ENCODE assay signal across 22 cellular contexts in the genomic region with DNA sequence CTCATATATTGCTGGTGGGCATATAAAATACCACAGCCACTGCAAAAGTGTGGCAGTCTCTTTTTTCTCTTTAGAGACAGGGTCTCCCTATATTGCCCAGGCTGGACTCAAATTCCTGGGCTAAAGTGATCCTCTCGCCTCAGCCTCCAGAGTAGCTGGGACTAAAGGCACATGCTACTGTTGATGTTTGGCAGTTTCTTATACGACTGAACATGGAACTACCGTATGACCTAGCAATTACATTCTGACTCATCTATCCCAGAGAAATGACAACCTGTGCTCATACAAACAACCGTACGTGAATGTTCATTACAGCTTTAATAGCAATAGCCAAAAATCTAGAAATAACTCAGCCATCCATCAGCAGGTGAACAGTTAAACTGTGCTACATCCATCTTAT.
A peak's percentile ranks its signal among the peaks of the same experiment; 100 is the strongest.
DNase-seq lines count a peak whose midpoint lies in the region; ATAC-seq, FAIRE-seq and TF ChIP-seq lines count a peak whose summit lies in the region.
"Had no signal": no experiment of that assay in that cellular context is flagged by ENCODE, and none has a peak within 500 bp of the region (broad histone marks: within the 10 kb centered on the region; RNA-seq: fewer than 3 reads in every experiment).

No MANE protein-coding gene starts in this region.

- H4K20me1 ChIP-seq in GM12878 (ENCODE audit: control insufficient read depth, insufficient read depth) = no peaks in the 10 kb centered on the region
- H4K20me1 ChIP-seq: BLaER1 had no signal

- RAD21 ChIA-PET in GM12878 (lab: Charles Lee; ENCODE audit: unreplicated experiment) = no interaction called here

- no peak overlapping the region for H3K4me3 ChIP-seq in GM12878
- H3K4me3 ChIP-seq: BLaER1, HAP-1 had no signal

- H3K27ac ChIP-seq in GM12878 (ENCODE audit: control insufficient read depth, insufficient read depth) = no peak overlapping the region
- H3K27ac ChIP-seq: BLaER1, C4-2B had no signal

- intact Hi-C loops in cardiac septum (cut with DNase I) (no loop called here), left cardiac atrium (cut with DNase I) (no loop called here), GM12878 (cut with micrococcal nuclease; ENCODE audit: unreplicated experiment) (no loop called here)

- H3K4me2 ChIP-seq in GM12878 (ENCODE audit: control insufficient read depth, insufficient read depth) = no peak overlapping the region

- no peaks in the 10 kb centered on the region for H3K36me3 ChIP-seq in GM12878 (ENCODE audit: control insufficient read depth in 2 of 2, insufficient read depth in 2 of 2, low read length in 1 of 2)
- H3K36me3 ChIP-seq: BLaER1, HAP-1 had no signal

- POLR2A ChIA-PET in GM12878 (lab: Charles Lee) = no interaction called here

- no TSS peak for BruUV-seq in GM12878 (replicated peaks; lab: Mats Ljungman, UMichigan)

- FAIRE-seq in GM12878 (lab: Jason Lieb, UNC) = no peak
- FAIRE-seq: A204.1, G401.6, GM18507, H54 had no signal

- TF ChIP-seq EP300 in GM12878 (IDR thresholded peaks at IDR 0.05; ENCODE audit: borderline replicate concordance in 1 of 2, control insufficient read depth in 1 of 2, low read depth in 2 of 2, low read length in 2 of 2) = no peak

- WGBS in GM12878 (ENCODE audit: insufficient coverage, insufficient replicate concordance, low lambda C conversion rate, missing lambda C conversion rate) = 17% methylated on average over 5 of the region's 5 CpGs

- DNase-seq in activated T-cell treated with anti-CD3 and anti-CD28 coated beads, Interleukin-2, amount 50 U/mL, for 72 hours = peak in 1 of 2 donors; percentile 5
- DNase-seq in activated T-cell treated with anti-CD3 and anti-CD28 coated beads for 4 hours = no peak
- DNase-seq in cardiac septum (ENCODE audit: low spot score) = peak; percentile 29
- no peak for DNase-seq in left cardiac atrium
- DNase-seq in GM12878 (ENCODE audit: low read depth, low spot score) = no peak
- DNase-seq in stimulated activated effector memory CD8-positive, alpha-beta T cell treated with anti-CD3 and anti-CD28 coated beads, Interleukin-12 subunit alpha, Interleukin-12 subunit beta, amount 100 ng/mL, for 72 hours (ENCODE audit: low spot score in 2 of 2) = no peak
- no peak for DNase-seq in A172 (ENCODE audit: low spot score)
- DNase-seq: Caco-2; CD4-positive, CD25-positive, alpha-beta regulatory T cell; CD8-positive, alpha-beta T cell; DMS153; DND-41; GOT3 had no signal

- TF ChIP-seq RAD21 in GM12878 (IDR thresholded peaks at IDR 0.05; ENCODE audit: insufficient read depth, low read depth, low read length) = no peak

- H2AFZ ChIP-seq in GM12878 (ENCODE audit: control insufficient read depth, low read depth, low read length) = no peak overlapping the region

- H3K4me1 Mint-ChIP-seq in activated T-cell treated with anti-CD3 and anti-CD28 coated beads, Interleukin-2, amount 50 U/mL, for 72 hours (ENCODE audit: low read depth) = peaks cover 6% of the 10 kb centered on the region
- no peaks in the 10 kb centered on the region for H3K4me1 Mint-ChIP-seq in stimulated activated effector memory CD8-positive, alpha-beta T cell treated with anti-CD3 and anti-CD28 coated beads, Interleukin-12 subunit alpha, Interleukin-12 subunit beta, amount 100 ng/mL, for 72 hours
- H3K4me1 Mint-ChIP-seq: B cell had no signal

- H3K36me3 Mint-ChIP-seq in activated T-cell treated with anti-CD3 and anti-CD28 coated beads, Interleukin-2, amount 50 U/mL, for 72 hours (ENCODE audit: insufficient read depth in 2 of 2) = no peaks in the 10 kb centered on the region
- H3K36me3 Mint-ChIP-seq in stimulated activated effector memory CD8-positive, alpha-beta T cell treated with anti-CD3 and anti-CD28 coated beads, Interleukin-12 subunit alpha, Interleukin-12 subunit beta, amount 100 ng/mL, for 72 hours = no peaks in the 10 kb centered on the region
- H3K36me3 Mint-ChIP-seq: CD4-positive, CD25-positive, alpha-beta regulatory T cell; CD8-positive, alpha-beta T cell had no signal

- H3K79me2 ChIP-seq in GM12878 (ENCODE audit: control insufficient read depth, insufficient read depth, low read length) = no peaks in the 10 kb centered on the region

- H3K9me3 ChIP-seq in GM12878 (replicated peaks; ENCODE audit: control insufficient read depth, insufficient read depth, low read length) = 0 out of 3 replicates have a peak, but pooled peaks cover 2% of the 10 kb centered on the region
- H3K9me3 ChIP-seq: BLaER1, Caco-2, HAP-1 had no signal

- H3K4me1 ChIP-seq in GM12878 (ENCODE audit: control insufficient read depth, insufficient read depth, low read length) = peaks cover 4% of the 10 kb centered on the region; the same call in 1 of the 2 replicates
- H3K4me1 ChIP-seq: HAP-1 had no signal

- H3K9ac ChIP-seq in GM12878 (ENCODE audit: control insufficient read depth, insufficient read depth, low read length) = no peak overlapping the region
- H3K9ac ChIP-seq: BLaER1 had no signal

- H3K9me3 Mint-ChIP-seq in activated T-cell treated with anti-CD3 and anti-CD28 coated beads, Interleukin-2, amount 50 U/mL, for 72 hours = peaks cover 2 to 4% of the 10 kb centered on the region in 2 donors
- peaks cover 3% of the 10 kb centered on the region for H3K9me3 Mint-ChIP-seq in stimulated activated effector memory CD8-positive, alpha-beta T cell treated with anti-CD3 and anti-CD28 coated beads, Interleukin-12 subunit alpha, Interleukin-12 subunit beta, amount 100 ng/mL, for 72 hours
- H3K9me3 Mint-ChIP-seq: CD8-positive, alpha-beta T cell had no signal

- no peaks in the 10 kb centered on the region for H3K27me3 ChIP-seq in GM12878 (replicated peaks in 1 of 2; ENCODE audit: control insufficient read depth in 2 of 2, insufficient read depth in 2 of 2, low read length in 1 of 2)
- H3K27me3 ChIP-seq: BLaER1 had no signal

- in situ Hi-C loops in GM12878 (cut with MboI) = no loop called here

- ATAC-seq in activated T-cell treated with anti-CD3 and anti-CD28 coated beads, Interleukin-2, amount 50 U/mL, for 72 hours (replicated peaks in 1 of 2) = peak; percentile 60 to 78
- ATAC-seq in left cardiac atrium = no peak
- ATAC-seq in GM12878 = no peak
- peak; percentile 64 for ATAC-seq in stimulated activated effector memory CD8-positive, alpha-beta T cell treated with anti-CD3 and anti-CD28 coated beads, Interleukin-12 subunit alpha, Interleukin-12 subunit beta, amount 100 ng/mL, for 72 hours
- ATAC-seq in GM19324 (IDR thresholded peaks at IDR 0.05; ENCODE audit: low FRiP score, unreplicated experiment) = no peak
- ATAC-seq: CD8-positive, alpha-beta T cell had no signal

- CTCF ChIA-PET in GM12878 (lab: Yijun Ruan, JAX) = no interaction called here

- peaks cover 31% of the 10 kb centered on the region for H3K27me3 Mint-ChIP-seq in activated T-cell treated with anti-CD3 and anti-CD28 coated beads, Interleukin-2, amount 50 U/mL, for 72 hours (ENCODE audit: low read depth)

- TF ChIP-seq CTCF in GM12878 (IDR thresholded peaks at IDR 0.05 in 2 of 3, conservative IDR thresholded peaks at IDR 0.05 in 1 of 3; ENCODE audit: control insufficient read depth in 2 of 3, extremely low read depth in 1 of 3, insufficient read depth in 1 of 3, low read depth in 3 of 3, low read length in 3 of 3) = no peak

- SMC1A ChIA-PET in GM12878 (lab: Charles Lee; ENCODE audit: uncharacterized antibody, unreplicated experiment) = interaction anchor here (0.8 kb wide), 1 partner anchor 32 kb away, joined by 3 read pairs; no protein-coding TSS in a partner anchor

- no peak overlapping the region for H3K27ac Mint-ChIP-seq in activated T-cell treated with anti-CD3 and anti-CD28 coated beads, Interleukin-2, amount 50 U/mL, for 72 hours
- no peak overlapping the region for H3K27ac Mint-ChIP-seq in stimulated activated effector memory CD8-positive, alpha-beta T cell treated with anti-CD3 and anti-CD28 coated beads, Interleukin-12 subunit alpha, Interleukin-12 subunit beta, amount 100 ng/mL, for 72 hours
- H3K27ac Mint-ChIP-seq: B cell; CD4-positive, CD25-positive, alpha-beta regulatory T cell; CD8-positive, alpha-beta T cell had no signal

- no peak overlapping the region for H3K4me3 Mint-ChIP-seq in activated T-cell treated with anti-CD3 and anti-CD28 coated beads, Interleukin-2, amount 50 U/mL, for 72 hours
- H3K4me3 Mint-ChIP-seq in stimulated activated effector memory CD8-positive, alpha-beta T cell treated with anti-CD3 and anti-CD28 coated beads, Interleukin-12 subunit alpha, Interleukin-12 subunit beta, amount 100 ng/mL, for 72 hours = no peak overlapping the region
- H3K4me3 Mint-ChIP-seq: B cell; CD4-positive, CD25-positive, alpha-beta regulatory T cell; CD8-positive, alpha-beta T cell had no signal

- no peak for TF ChIP-seq POLR2A in GM12878 (IDR thresholded peaks at IDR 0.05; ENCODE audit: low read depth, low read length)

TF ChIP-seq in GM12878, 131 proteins besides CTCF, POLR2A, EP300 and RAD21 (continues in another document):
- TF ChIP-seq GATAD2B (conservative IDR thresholded peaks at IDR 0.05; ENCODE audit: low read depth) (no peak), RAD51 (IDR thresholded peaks at IDR 0.05) (no peak), JUNB (IDR thresholded peaks at IDR 0.05) (0 out of 2 replicates have a peak, but pooled peaks have one; percentile 20), ELK1 (IDR thresholded peaks at IDR 0.05; ENCODE audit: low read depth, low read length) (no peak)

Comparison
In these comparisons a context has a peak if more than half of its experiments do, and no peak if none do; other contexts are left out.
1. ATAC-seq: peak in activated T-cell treated with anti-CD3 and anti-CD28 coated beads, Interleukin-2, amount 50 U/mL, for 72 hours (2 of 2) and stimulated activated effector memory CD8-positive, alpha-beta T cell treated with anti-CD3 and anti-CD28 coated beads, Interleukin-12 subunit alpha, Interleukin-12 subunit beta, amount 100 ng/mL, for 72 hours (single experiment); none in left cardiac atrium (0 of 2), GM12878 (single experiment) and GM19324 (single experiment).